ENCODE assay signal across 10 cellular contexts in the genomic region with DNA sequence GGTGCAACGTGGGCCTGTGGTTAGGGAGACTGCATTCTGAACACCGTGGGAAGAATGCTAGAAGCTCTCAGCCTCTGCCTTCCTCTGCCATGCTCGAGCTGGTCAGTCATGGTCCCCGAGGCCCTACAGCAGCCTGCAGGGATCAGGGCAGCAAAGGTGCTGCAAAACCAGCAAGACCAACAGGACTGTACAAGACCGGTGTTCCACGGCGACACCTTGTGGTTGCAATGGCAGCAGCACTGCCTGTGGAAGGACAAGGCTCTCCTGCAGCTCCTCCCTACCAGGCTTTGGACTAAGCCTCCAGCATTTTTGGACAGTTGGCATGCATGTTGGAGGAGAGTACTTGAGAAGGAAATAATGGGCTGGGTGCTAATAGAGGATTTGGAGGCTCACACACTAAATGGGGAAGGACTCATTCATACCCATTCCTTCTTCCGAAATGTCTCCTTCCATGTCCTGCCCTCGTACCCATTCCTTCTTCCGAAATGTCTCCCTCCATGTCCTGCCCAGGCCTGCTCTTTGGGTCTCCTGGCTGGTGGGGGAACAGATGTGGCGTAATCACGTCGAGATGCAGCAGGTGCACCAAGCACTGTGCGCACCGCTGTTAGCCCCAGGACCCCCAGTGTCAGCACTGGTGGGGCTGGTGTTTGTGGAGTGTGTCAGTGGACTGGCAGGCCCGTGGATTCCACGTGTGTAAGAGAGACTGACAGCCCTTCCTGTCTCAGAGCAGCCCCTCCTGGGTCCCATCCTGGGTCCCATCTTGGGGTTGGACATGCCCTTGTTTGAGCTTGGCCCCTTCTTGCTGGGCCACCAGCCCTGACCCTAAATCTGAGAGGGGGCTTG. TPM values are rescaled to one million over a fixed set of nuclear protein-coding genes. Genes with fewer than 3 reads are reported as not detected.
DNase-seq lines count a peak whose midpoint lies in the region; ATAC-seq and TF ChIP-seq lines count a peak whose summit lies in the region.
"Had no signal": no experiment of that assay in that cellular context is flagged by ENCODE, and none has a peak within 500 bp of the region (broad histone marks: within the 10 kb centered on the region; RNA-seq: fewer than 3 reads in every experiment).

No MANE protein-coding gene starts in this region.

- H3K4me2 ChIP-seq in MM.1S (ENCODE audit: low read depth, low read length): no peak overlapping the region

- no peaks in the 10 kb centered on the region for H3F3A ChIP-seq in MM.1S (ENCODE audit: insufficient read depth, low read length)

- no peak overlapping the region for H3K4me3 ChIP-seq in MM.1S (ENCODE audit: low read length)
- no peak overlapping the region for H3K4me3 ChIP-seq in esophagus muscularis mucosa
- H3K4me3 ChIP-seq: adrenal gland had no signal

- no peak overlapping the region for H3K9ac ChIP-seq in MM.1S (ENCODE audit: low read length)

- no peaks in the 10 kb centered on the region for H3K79me2 ChIP-seq in MM.1S (ENCODE audit: low read length)

- peak; percentile 33 for TF ChIP-seq CTCF in MM.1S (IDR thresholded peaks at IDR 0.05; ENCODE audit: low read length)
- no peak for TF ChIP-seq CTCF in esophagus muscularis mucosa (IDR thresholded peaks at IDR 0.05)

- H3K4me1 ChIP-seq in MM.1S (ENCODE audit: low read length): no peaks in the 10 kb centered on the region
- no peaks in the 10 kb centered on the region for H3K4me1 ChIP-seq in esophagus muscularis mucosa
- H3K4me1 ChIP-seq: adrenal gland had no signal

- no peak for ATAC-seq in HG03354 (IDR thresholded peaks at IDR 0.05; ENCODE audit: poor library complexity, severe bottlenecking, unreplicated experiment)
- ATAC-seq in GM21576 (IDR thresholded peaks at IDR 0.05; ENCODE audit: unreplicated experiment): no peak
- ATAC-seq: CD8-positive, alpha-beta T cell had no signal

- TF ChIP-seq EP300 in esophagus muscularis mucosa (IDR thresholded peaks at IDR 0.05): no peak

- H3K9me3 ChIP-seq in MM.1S (replicated peaks; ENCODE audit: insufficient read depth, low read length) (no peaks in the 10 kb centered on the region), esophagus muscularis mucosa (peaks cover 0 to 10% (median 6%) of the 10 kb centered on the region in 4 donors)
- H3K9me3 ChIP-seq: adrenal gland had no signal

- WGBS in esophagus muscularis mucosa: 86% methylated on average over 14 of the region's 17 CpGs

- intact Hi-C loops in esophagus muscularis mucosa (cut with DNase I): no loop called here

- DNase-seq in stimulated activated CD4-positive, alpha-beta T cell treated with anti-CD3 and anti-CD28 coated beads, Interleukin-1b, Interleukin-23, amount 100 ng/mL, for 48 hours: peak; percentile 43
- DNase-seq in stimulated activated CD4-positive, alpha-beta T cell treated with anti-CD3 and anti-CD28 coated beads, Interleukin-4, amount 100 ng/mL, for 1 hour: no peak
- DNase-seq in MM.1S (no peak), erythroblast (lab: John Stamatoyannopoulos, UW) (peak; percentile 15 to 16), esophagus muscularis mucosa (ENCODE audit: extremely low spot score) (no peak), GM19238 (ENCODE audit: insufficient read length, low spot score) (no peak)

- peaks cover 70% of the 10 kb centered on the region for H3K27me3 ChIP-seq in MM.1S (replicated peaks; ENCODE audit: insufficient read depth, low read length)
- H3K27me3 ChIP-seq in esophagus muscularis mucosa: peaks cover 0 to 58% (median 2%) of the 10 kb centered on the region in 4 donors
- H3K27me3 ChIP-seq: adrenal gland had no signal

- no peaks in the 10 kb centered on the region for H3K9me2 ChIP-seq in MM.1S (replicated peaks; ENCODE audit: insufficient read depth, low read length)

- H4K20me1 ChIP-seq in MM.1S (ENCODE audit: insufficient read depth, low read length): no peaks in the 10 kb centered on the region

- no peak for TF ChIP-seq POLR2A in erythroblast (IDR thresholded peaks at IDR 0.05; ENCODE audit: low read length)
- no peak for TF ChIP-seq POLR2A in esophagus muscularis mucosa (IDR thresholded peaks at IDR 0.05; ENCODE audit: low read depth)

- no peak overlapping the region for H2AFZ ChIP-seq in MM.1S (ENCODE audit: low read length)

- H3K36me3 ChIP-seq in MM.1S (replicated peaks; ENCODE audit: insufficient read depth, low read length) (no peaks in the 10 kb centered on the region), esophagus muscularis mucosa (no peaks in the 10 kb centered on the region)
- H3K36me3 ChIP-seq: adrenal gland had no signal

- no peak overlapping the region for H3K27ac ChIP-seq in MM.1S (ENCODE audit: low read length)
- H3K27ac ChIP-seq in esophagus muscularis mucosa (replicated peaks in 1 of 4): no peak overlapping the region
- H3K27ac ChIP-seq: adrenal gland had no signal

RNA-seq across cellular contexts. Expression of gene MYT1, which starts 18.6 kb away (rescaled TPM):
- total RNA-seq in esophagus muscularis mucosa: not detected
- total RNA-seq: CD8-positive, alpha-beta T cell had no signal

RNA-seq across cellular contexts. Expression of gene NPBWR2, which starts 38.3 kb away (rescaled TPM):
- total RNA-seq in esophagus muscularis mucosa: not detected
- total RNA-seq: CD8-positive, alpha-beta T cell had no signal

Comparison
In these comparisons a context has a peak if more than half of its experiments do, and no peak if none do; other contexts are left out.
1. DNase-seq: peak in stimulated activated CD4-positive, alpha-beta T cell treated with anti-CD3 and anti-CD28 coated beads, Interleukin-1b, Interleukin-23, amount 100 ng/mL, for 48 hours (single experiment) and erythroblast (2 of 2); none in stimulated activated CD4-positive, alpha-beta T cell treated with anti-CD3 and anti-CD28 coated beads, Interleukin-4, amount 100 ng/mL, for 1 hour (single experiment), MM.1S (single experiment), esophagus muscularis mucosa (single experiment) and GM19238 (single experiment).